ENCODE assay signal across 22 cellular contexts in the genomic region with DNA sequence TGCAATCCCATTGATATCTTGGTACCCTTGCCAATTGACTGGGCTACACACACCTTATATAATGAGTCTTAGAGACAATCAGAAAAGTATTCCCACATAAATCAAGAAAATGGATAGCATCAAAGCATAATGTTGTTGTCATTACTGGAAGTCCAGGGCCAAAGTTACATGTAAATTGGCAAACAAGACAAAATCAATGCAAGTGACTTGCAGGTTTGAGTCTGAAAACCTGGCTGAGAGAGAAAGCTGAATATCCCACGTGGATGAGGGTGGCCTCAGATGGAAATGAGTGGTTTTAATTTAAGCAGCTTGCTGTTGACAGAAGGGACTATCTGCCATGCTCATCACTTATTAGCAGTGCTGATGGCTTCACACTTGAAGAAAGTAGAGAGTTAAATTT.
"Had no signal": no experiment of that assay in that cellular context is flagged by ENCODE, and none has a peak within 500 bp of the region (broad histone marks: within the 10 kb centered on the region; RNA-seq: fewer than 3 reads in every experiment).

No MANE protein-coding gene starts in this region.

- H3K4me1 Mint-ChIP-seq: endodermal cell, mesothelial cell of epicardium, naive B cell had no signal

- H3K4me1 ChIP-seq: esophagus squamous epithelium, gastrocnemius medialis, heart left ventricle, left ventricle myocardium inferior, lower lobe of right lung had no signal

- DNase-seq: dermis blood vessel endothelial cell; dorsolateral prefrontal cortex; effector CD4-positive, alpha-beta T cell; effector memory CD8-positive, alpha-beta T cell; endodermal cell; erythroblast; esophagus squamous epithelium; foreskin fibroblast; foreskin melanocyte; gastrocnemius medialis; heart left ventricle; hippocampal formation; left cardiac atrium; left ventricle myocardium inferior; lower lobe of right lung; mesenchymal stem cell; mucosa of descending colon; naive B cell had no signal

- H3K4me3 Mint-ChIP-seq: effector memory CD8-positive, alpha-beta T cell; endodermal cell; mesothelial cell of epicardium; naive B cell had no signal

- H3K27me3 Mint-ChIP-seq: effector memory CD8-positive, alpha-beta T cell; naive B cell had no signal

- H3K27me3 ChIP-seq: dorsolateral prefrontal cortex, esophagus squamous epithelium, gastrocnemius medialis, heart left ventricle had no signal

- H3K4me3 ChIP-seq: coronary artery, dorsolateral prefrontal cortex, esophagus squamous epithelium, gastrocnemius medialis, heart left ventricle, left ventricle myocardium inferior, lower lobe of right lung, mucosa of descending colon had no signal

- H3K27ac Mint-ChIP-seq: effector memory CD8-positive, alpha-beta T cell; endodermal cell; mesothelial cell of epicardium; naive B cell had no signal

- H3K27ac ChIP-seq: coronary artery, dorsolateral prefrontal cortex, epithelial cell of prostate, esophagus squamous epithelium, gastrocnemius medialis, heart left ventricle, left ventricle myocardium inferior, lower lobe of right lung had no signal

- H3K36me3 ChIP-seq: esophagus squamous epithelium, gastrocnemius medialis, heart left ventricle, left ventricle myocardium inferior, lower lobe of right lung had no signal

- ATAC-seq: effector memory CD8-positive, alpha-beta T cell; esophagus mucosa; gastrocnemius medialis; heart left ventricle; left cardiac atrium; lower lobe of right lung; mucosa of descending colon had no signal

- H3K9me3 Mint-ChIP-seq: endodermal cell, mesothelial cell of epicardium had no signal

- H3K36me3 Mint-ChIP-seq: mesothelial cell of epicardium, naive B cell had no signal

- H3K9me3 ChIP-seq: esophagus squamous epithelium, gastrocnemius medialis, heart left ventricle, left ventricle myocardium inferior, lower lobe of right lung, mucosa of descending colon had no signal
